Comparison of ENCODE assay signal across 8 cellular contexts in the genomic region with DNA sequence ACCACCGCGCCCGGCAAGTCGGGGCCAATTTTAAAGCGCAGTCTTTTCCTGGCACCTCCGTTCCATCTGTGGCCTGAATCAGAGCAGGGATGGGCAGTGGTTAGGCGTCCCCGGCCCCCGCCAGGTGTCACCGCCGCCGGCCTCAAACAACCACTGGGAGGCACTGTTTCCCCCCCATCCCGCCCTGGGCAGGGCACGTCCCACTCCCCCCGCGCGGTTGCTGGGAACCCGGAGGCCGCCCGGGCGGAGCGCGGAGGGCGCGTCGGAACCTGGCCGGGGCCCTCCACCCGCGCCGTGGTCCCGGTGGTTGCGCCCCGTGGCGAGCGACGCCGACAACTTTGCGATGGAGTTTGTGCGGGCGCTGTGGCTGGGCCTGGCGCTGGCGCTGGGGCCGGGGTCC. TPM values are rescaled to one million over a fixed set of nuclear protein-coding genes. Genes with fewer than 3 reads are reported as not detected.
A peak's percentile ranks its signal among the peaks of the same experiment; 100 is the strongest.
DNase-seq lines count a peak whose midpoint lies in the region; ATAC-seq lines count a peak whose summit lies in the region.

A gene with protein sequence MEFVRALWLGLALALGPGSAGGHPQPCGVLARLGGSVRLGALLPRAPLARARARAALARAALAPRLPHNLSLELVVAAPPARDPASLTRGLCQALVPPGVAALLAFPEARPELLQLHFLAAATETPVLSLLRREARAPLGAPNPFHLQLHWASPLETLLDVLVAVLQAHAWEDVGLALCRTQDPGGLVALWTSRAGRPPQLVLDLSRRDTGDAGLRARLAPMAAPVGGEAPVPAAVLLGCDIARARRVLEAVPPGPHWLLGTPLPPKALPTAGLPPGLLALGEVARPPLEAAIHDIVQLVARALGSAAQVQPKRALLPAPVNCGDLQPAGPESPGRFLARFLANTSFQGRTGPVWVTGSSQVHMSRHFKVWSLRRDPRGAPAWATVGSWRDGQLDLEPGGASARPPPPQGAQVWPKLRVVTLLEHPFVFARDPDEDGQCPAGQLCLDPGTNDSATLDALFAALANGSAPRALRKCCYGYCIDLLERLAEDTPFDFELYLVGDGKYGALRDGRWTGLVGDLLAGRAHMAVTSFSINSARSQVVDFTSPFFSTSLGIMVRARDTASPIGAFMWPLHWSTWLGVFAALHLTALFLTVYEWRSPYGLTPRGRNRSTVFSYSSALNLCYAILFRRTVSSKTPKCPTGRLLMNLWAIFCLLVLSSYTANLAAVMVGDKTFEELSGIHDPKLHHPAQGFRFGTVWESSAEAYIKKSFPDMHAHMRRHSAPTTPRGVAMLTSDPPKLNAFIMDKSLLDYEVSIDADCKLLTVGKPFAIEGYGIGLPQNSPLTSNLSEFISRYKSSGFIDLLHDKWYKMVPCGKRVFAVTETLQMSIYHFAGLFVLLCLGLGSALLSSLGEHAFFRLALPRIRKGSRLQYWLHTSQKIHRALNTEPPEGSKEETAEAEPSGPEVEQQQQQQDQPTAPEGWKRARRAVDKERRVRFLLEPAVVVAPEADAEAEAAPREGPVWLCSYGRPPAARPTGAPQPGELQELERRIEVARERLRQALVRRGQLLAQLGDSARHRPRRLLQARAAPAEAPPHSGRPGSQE (plus strand): TSS at position 325 of the 400 bp plus-strand sequence. CDS start 19 bp downstream, at position 344.

- peak within 1 kb of the TSS; percentile 11 for H3K4me3 ChIP-seq in right cardiac atrium (ENCODE audit: low read length)

- WGBS in right cardiac atrium: 2% methylated on average over 43 of the region's 43 CpGs

- H3K4me1 ChIP-seq in right cardiac atrium (ENCODE audit: control insufficient read depth, insufficient read depth, low read length): no peaks in the 10 kb centered on the region

- in situ Hi-C loops in SK-MEL-5 (cut with HindIII; ENCODE audit: low pct_unique_long_range_greater_than_20kb, low sequenced_read_pairs): no loop called here

- peak in 1 of 2 donors; percentile 4 for ATAC-seq in right cardiac atrium
- ATAC-seq in HG03354 (IDR thresholded peaks at IDR 0.05; ENCODE audit: poor library complexity, severe bottlenecking, unreplicated experiment): no peak

- intact Hi-C loops in right cardiac atrium (cut with DNase I): no loop called here

- H3K27me3 ChIP-seq in right cardiac atrium (ENCODE audit: control insufficient read depth, insufficient read depth): no peaks in the 10 kb centered on the region

- H3K9me3 ChIP-seq in right cardiac atrium (ENCODE audit: control insufficient read depth, low read length): no peaks in the 10 kb centered on the region

- no peak within 1 kb of the TSS for H3K27ac ChIP-seq in right cardiac atrium (ENCODE audit: low read length)

- DNase-seq in SIG-M5 treated with dmso at 0.1 percent for 504 hours (lab: John Stamatoyannopoulos, UW; ENCODE audit: unreplicated experiment) (peak; percentile 34), SIG-M5 (lab: John Stamatoyannopoulos, UW) (no peak), SK-MEL-5 (ENCODE audit: low read depth, low spot score) (peak; percentile 40), right cardiac atrium (peak in 2 of 3 donors; percentile 80 to 81)
- DNase-seq in activated naive CD4-positive, alpha-beta T cell treated with anti-CD3 and anti-CD28 coated beads, Interleukin-2, amount 50 U/mL, for 16 hours: peak; percentile 69
- peak; percentile 43 to 77 for DNase-seq in stimulated activated CD4-positive, alpha-beta T cell treated with anti-CD3 and anti-CD28 coated beads, Interleukin-15, amount 100 ng/mL, for 48 hours (ENCODE audit: low read depth in 2 of 2)
- DNase-seq in NK-92 treated with Interleukin-12 subunit alpha and Interleukin-12 subunit beta, amount 100 ng/mL, for 24 hours (lab: John Stamatoyannopoulos, UW): no peak

RNA-seq across cellular contexts. Expression of the gene that starts here (rescaled TPM):
- 0.03 TPM in 1 of 2 replicates, not detected in the other for total RNA-seq in SK-MEL-5 (2014; rRNA removed; shearing (Covaris generic))
- polyA plus RNA-seq in SK-MEL-5 (2015; cell fraction: cytosol; rRNA removed): 0.27 and 0.80 TPM in 2 replicates
- 1.00 and 2.2 TPM in 2 replicates for polyA plus RNA-seq in SK-MEL-5 (2015; cell fraction: nucleus; rRNA removed)
- under 1 TPM in 1 of 4 donors, not detected in 3; 0.06 TPM for total RNA-seq in right cardiac atrium
- polyA plus RNA-seq in right cardiac atrium: not detected

Comparison
In these comparisons a context has a peak if more than half of its experiments do, and no peak if none do; other contexts are left out.
1. DNase-seq: peak in SIG-M5 treated with dmso at 0.1 percent for 504 hours (single experiment), SK-MEL-5 (single experiment), activated naive CD4-positive, alpha-beta T cell treated with anti-CD3 and anti-CD28 coated beads, Interleukin-2, amount 50 U/mL, for 16 hours (single experiment) and stimulated activated CD4-positive, alpha-beta T cell treated with anti-CD3 and anti-CD28 coated beads, Interleukin-15, amount 100 ng/mL, for 48 hours (2 of 2); none in SIG-M5 (single experiment) and NK-92 treated with Interleukin-12 subunit alpha and Interleukin-12 subunit beta, amount 100 ng/mL, for 24 hours (single experiment).
2. Peak in DNase-seq and H3K4me3 ChIP-seq in right cardiac atrium; RNA of the gene not detected or under 1 TPM.